Comparison of ENCODE assay signal across 13 cellular contexts in the genomic region with DNA sequence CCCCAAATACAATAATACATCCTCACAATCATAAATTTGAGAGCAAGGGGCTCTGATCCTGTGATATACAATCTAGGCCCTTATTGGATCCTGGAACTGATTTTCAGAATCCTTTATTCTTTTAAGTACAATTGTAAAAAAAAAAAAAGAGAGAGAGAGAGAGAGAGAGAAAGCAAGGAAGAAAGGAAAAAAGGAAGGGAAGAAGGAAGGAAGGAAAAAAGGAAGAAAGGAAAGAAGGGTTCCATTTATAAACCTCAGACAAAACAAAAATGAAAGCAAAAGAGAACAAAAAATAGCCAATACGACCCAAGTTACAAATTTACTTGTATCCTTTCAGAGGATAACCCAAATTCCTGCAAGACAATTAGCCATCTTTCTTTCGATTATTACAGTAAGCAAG.
DNase-seq lines count a peak whose midpoint lies in the region; ATAC-seq, FAIRE-seq and TF ChIP-seq lines count a peak whose summit lies in the region.
"Had no signal": no experiment of that assay in that cellular context is flagged by ENCODE, and none has a peak within 500 bp of the region (broad histone marks: within the 10 kb centered on the region; RNA-seq: fewer than 3 reads in every experiment).

No MANE protein-coding gene starts in this region.

- TF ChIP-seq POLR2A in H1 (IDR thresholded peaks at IDR 0.05; ENCODE audit: control extremely low read depth in 1 of 2, low read depth in 2 of 2, low read length in 2 of 2) (no peak), upper lobe of left lung (IDR thresholded peaks at IDR 0.05) (no peak)

- H3K27me3 ChIP-seq in SK-N-SH (ENCODE audit: insufficient read depth) = no peaks in the 10 kb centered on the region
- H3K27me3 ChIP-seq in H1 (replicated peaks in 1 of 4; ENCODE audit: control insufficient read depth in 3 of 4, extremely low read depth in 1 of 4, insufficient read depth in 3 of 4, low read length in 3 of 4) = no peaks in the 10 kb centered on the region
- H3K27me3 ChIP-seq in neural cell (ENCODE audit: insufficient read depth, low read depth, low read length) = no peaks in the 10 kb centered on the region
- H3K27me3 ChIP-seq in upper lobe of left lung = no peaks in the 10 kb centered on the region
- H3K27me3 ChIP-seq in Caco-2 (replicated peaks; ENCODE audit: control insufficient read depth, insufficient read depth, low read length) = no peaks in the 10 kb centered on the region

- no peak overlapping the region for H2AK5ac ChIP-seq in H1 (ENCODE audit: low read depth, low read length)

- H3K27ac ChIP-seq in SK-N-SH (ENCODE audit: low read depth in 2 of 2, low read length in 1 of 2) (peak overlapping the region; percentile 91 to 99), H1 (ENCODE audit: low read depth, low read length) (no peak overlapping the region), neural cell (ENCODE audit: low read length) (peak overlapping the region; percentile 99), upper lobe of left lung (peak overlapping the region; percentile 79 to 87 (median 84))

- no peak for ATAC-seq in SK-N-SH treated with all-trans-retinoic acid at 6 μM for 48 hours
- no peak for ATAC-seq in upper lobe of left lung (ENCODE audit: low FRiP score in 2 of 2)
- ATAC-seq: activated CD8-positive, alpha-beta memory T cell treated with anti-CD3 and anti-CD28 coated beads, Interleukin-2, amount 10 ng/mL, durations not matched to agents 7 days and 5 days; activated naive CD8-positive, alpha-beta T cell treated with anti-CD3 and anti-CD28 coated beads, Interleukin-2, amount 50 U/mL, for 24 hours had no signal

- TF ChIP-seq RAD21 in SK-N-SH (IDR thresholded peaks at IDR 0.05; ENCODE audit: low read length) = no peak
- no peak for TF ChIP-seq RAD21 in H1 (IDR thresholded peaks at IDR 0.05 in 1 of 2, conservative IDR thresholded peaks at IDR 0.05 in 1 of 2; ENCODE audit: low read depth in 2 of 2, low read length in 2 of 2)
- no peak for TF ChIP-seq RAD21 in neural cell (conservative IDR thresholded peaks at IDR 0.05)

- H3K23me2 ChIP-seq in H1 (ENCODE audit: low read depth, low read length) = peaks cover 3% of the 10 kb centered on the region; the same call in 1 of the 2 replicates

- H2BK12ac ChIP-seq in H1 (ENCODE audit: low read depth, low read length) = peak overlapping the region; percentile 96; the same call in 1 of the 2 replicates

- no peak overlapping the region for H3K4ac ChIP-seq in H1 (replicated peaks; ENCODE audit: insufficient read length, low read depth, low read length)

- H2BK20ac ChIP-seq in H1 (ENCODE audit: low read length) = no peak overlapping the region

- H3K36me3 Mint-ChIP-seq in Caco-2 (ENCODE audit: insufficient read depth, unreplicated experiment) = no peaks in the 10 kb centered on the region

- H3F3A ChIP-seq in SK-N-SH (replicated peaks; ENCODE audit: insufficient read depth) (no peaks in the 10 kb centered on the region), neural cell (ENCODE audit: insufficient read depth, low read length, poor library complexity, severe bottlenecking) (no peaks in the 10 kb centered on the region)

- no peak overlapping the region for H3K27ac Mint-ChIP-seq in Caco-2 (ENCODE audit: unreplicated experiment)
- H3K27ac Mint-ChIP-seq: activated CD8-positive, alpha-beta memory T cell treated with anti-CD3 and anti-CD28 coated beads, Interleukin-2, amount 10 ng/mL, durations not matched to agents 7 days and 5 days; activated naive CD8-positive, alpha-beta T cell treated with anti-CD3 and anti-CD28 coated beads, Interleukin-2, amount 50 U/mL, for 24 hours had no signal

- H3K4me1 Mint-ChIP-seq in Caco-2 (ENCODE audit: low read depth, unreplicated experiment) = peaks cover 12% of the 10 kb centered on the region

- no peak overlapping the region for H3K18ac ChIP-seq in H1 (ENCODE audit: extremely low read depth, low read length)

- CTCF ChIA-PET in SK-N-SH (lab: Yijun Ruan, JAX) (interaction anchor here (0.9 to 4.8 kb wide), 3 partner anchors 48 to 235 kb away, joined by 3 to 31 read pairs (median 6); no protein-coding TSS in a partner anchor), H1 (lab: Charles Lee; ENCODE audit: partially characterized antibody) (interaction anchor here (4.0 kb wide), 1 partner anchor 91 kb away, joined by 17 read pairs; no protein-coding TSS in a partner anchor), Caco-2 (lab: Charles Lee) (no interaction called here)

- FAIRE-seq in H1 (lab: Jason Lieb, UNC) = no peak
- FAIRE-seq: endothelial cell of umbilical vein had no signal

- H3K23ac ChIP-seq in H1 (ENCODE audit: insufficient read length) = no peak overlapping the region

- 0 out of 2 replicates have a peak overlapping the region, but pooled peaks have one; percentile 63 for H2BK5ac ChIP-seq in H1 (ENCODE audit: low read depth, low read length)

- H3K27me3 Mint-ChIP-seq in Caco-2 (ENCODE audit: insufficient read depth, unreplicated experiment) = no peaks in the 10 kb centered on the region
- H3K27me3 Mint-ChIP-seq: activated CD8-positive, alpha-beta memory T cell treated with anti-CD3 and anti-CD28 coated beads, Interleukin-2, amount 10 ng/mL, durations not matched to agents 7 days and 5 days; activated naive CD8-positive, alpha-beta T cell treated with anti-CD3 and anti-CD28 coated beads, Interleukin-2, amount 50 U/mL, for 24 hours had no signal

- H2AFZ ChIP-seq in SK-N-SH (ENCODE audit: low read depth) (peak overlapping the region; percentile 83), H1 (ENCODE audit: low read length) (no peak overlapping the region), neural cell (ENCODE audit: low read depth, low read length) (no peak overlapping the region)

- no peaks in the 10 kb centered on the region for H3K79me2 ChIP-seq in SK-N-SH (ENCODE audit: insufficient read depth)
- no peaks in the 10 kb centered on the region for H3K79me2 ChIP-seq in H1 (ENCODE audit: control insufficient read depth in 1 of 2, insufficient read depth in 2 of 2, low read length in 2 of 2)
- no peaks in the 10 kb centered on the region for H3K79me2 ChIP-seq in neural cell (replicated peaks; ENCODE audit: insufficient read depth, low read length)

- TF ChIP-seq CTCF in SK-N-SH (IDR thresholded peaks at IDR 0.05) (no peak), H1 (IDR thresholded peaks at IDR 0.05; ENCODE audit: control extremely low read depth in 1 of 3, insufficient read depth in 1 of 3, low read depth in 1 of 3, low read length in 3 of 3) (no peak), neural cell (IDR thresholded peaks at IDR 0.05; ENCODE audit: poor library complexity, severe bottlenecking) (no peak), upper lobe of left lung (IDR thresholded peaks at IDR 0.05) (no peak), Caco-2 (IDR thresholded peaks at IDR 0.05; ENCODE audit: insufficient read depth in 1 of 2, low read depth in 1 of 2, low read length in 1 of 2, severe bottlenecking in 1 of 2, unreplicated experiment in 1 of 2) (no peak)

- no peak overlapping the region for H4K5ac ChIP-seq in H1 (ENCODE audit: insufficient read length, low read depth, low read length)

- intact Hi-C loops in Caco-2 (cut with micrococcal nuclease; ENCODE audit: unreplicated experiment) = no loop called here

- H3K9me3 ChIP-seq in SK-N-SH (no peaks in the 10 kb centered on the region), H1 (ENCODE audit: insufficient read depth in 2 of 2, low read depth in 1 of 2, low read length in 1 of 2) (no peaks in the 10 kb centered on the region), neural cell (ENCODE audit: low read length) (no peaks in the 10 kb centered on the region), upper lobe of left lung (no peaks in the 10 kb centered on the region), Caco-2 (no peaks in the 10 kb centered on the region)

- H3K4me2 ChIP-seq in SK-N-SH (peak overlapping the region; percentile 79), H1 (ENCODE audit: insufficient read depth in 1 of 2, low read depth in 2 of 2, low read length in 2 of 2) (peak overlapping the region in 1 of 2 experiments; percentile 63; a peak in 1 of 4 replicates), neural cell (ENCODE audit: low read length) (peak overlapping the region; percentile 81)

- POLR2A ChIA-PET in SK-N-SH (lab: Yijun Ruan, JAX) (interaction anchor here (1.7 kb wide), 1 partner anchor 91 kb away, joined by 3 read pairs; no protein-coding TSS in a partner anchor), H1 (lab: Charles Lee; ENCODE audit: partially characterized antibody) (interaction anchor here (0.8 kb wide), 1 partner anchor 126 kb away, joined by 3 read pairs; no protein-coding TSS in a partner anchor), Caco-2 (lab: Charles Lee) (no interaction called here)

- DNase-seq in SK-N-SH (no peak), H1 (ENCODE audit: low read depth in 1 of 2, low spot score in 2 of 2) (no peak), upper lobe of left lung (no peak), Caco-2 (no peak), amygdala (lab: John Stamatoyannopoulos, UW) (no peak), putamen (ENCODE audit: low spot score) (no peak)
- DNase-seq: 8988T, NCI-H2081 treated with DMSO at 0.1 percent for 48 hours had no signal

- H2BK120ac ChIP-seq in H1 (replicated peaks; ENCODE audit: low read depth, low read length) = no peak overlapping the region

- no TSS peak for BruUV-seq in Caco-2 (replicated peaks; lab: Mats Ljungman, UMichigan)

- no peak overlapping the region for H4K91ac ChIP-seq in H1 (replicated peaks; ENCODE audit: insufficient read length, low read length)

- no peaks in the 10 kb centered on the region for H4K20me1 ChIP-seq in SK-N-SH (ENCODE audit: insufficient read depth)
- no peaks in the 10 kb centered on the region for H4K20me1 ChIP-seq in H1 (replicated peaks in 1 of 2; ENCODE audit: control insufficient read depth in 1 of 2, insufficient read depth in 2 of 2, low read length in 2 of 2)
- no peaks in the 10 kb centered on the region for H4K20me1 ChIP-seq in neural cell (ENCODE audit: insufficient read depth)

- TF ChIP-seq EP300 in SK-N-SH (IDR thresholded peaks at IDR 0.05; ENCODE audit: borderline replicate concordance in 1 of 2, low read depth in 1 of 2, low read length in 1 of 2) = no peak
- no peak for TF ChIP-seq EP300 in H1 (IDR thresholded peaks at IDR 0.05; ENCODE audit: borderline replicate concordance in 1 of 2, low read depth in 2 of 2, low read length in 2 of 2)
- TF ChIP-seq EP300 in neural cell (conservative IDR thresholded peaks at IDR 0.05; ENCODE audit: poor library complexity, severe bottlenecking) = no peak
- TF ChIP-seq EP300 in upper lobe of left lung (IDR thresholded peaks at IDR 0.05) = no peak

- H3K9me2 ChIP-seq in SK-N-SH = no peaks in the 10 kb centered on the region
- H3K9me2 ChIP-seq in neural cell (ENCODE audit: insufficient read depth, low read length) = no peaks in the 10 kb centered on the region

- peaks cover 17 to 33% of the 10 kb centered on the region in 2 experiments; a peak in 3 of 4 replicates for H3K4me1 ChIP-seq in SK-N-SH (ENCODE audit: control insufficient read depth in 1 of 2, insufficient read depth in 2 of 2, low read depth in 1 of 2, low read length in 1 of 2)
- H3K4me1 ChIP-seq in H1 (replicated peaks in 1 of 4; ENCODE audit: control insufficient read depth in 3 of 4, insufficient read depth in 4 of 4, low read length in 3 of 4) = peaks cover 5 to 20% (median 18%) of the 10 kb centered on the region in 4 experiments
- peaks cover 18 to 52% (median 32%) of the 10 kb centered on the region in 4 donors for H3K4me1 ChIP-seq in upper lobe of left lung
- H3K4me1 ChIP-seq in Caco-2 = peaks cover 87% of the 10 kb centered on the region

- H3K14ac ChIP-seq in H1 (ENCODE audit: insufficient read length) = no peak overlapping the region

- no peak overlapping the region for H3K56ac ChIP-seq in H1 (replicated peaks; ENCODE audit: insufficient read length, low read depth, low read length)

- H3K79me1 ChIP-seq in H1 (ENCODE audit: low read depth, low read length) = no peaks in the 10 kb centered on the region

- no peak overlapping the region for H3K4me3 Mint-ChIP-seq in Caco-2 (ENCODE audit: unreplicated experiment)
- H3K4me3 Mint-ChIP-seq: activated CD8-positive, alpha-beta memory T cell treated with anti-CD3 and anti-CD28 coated beads, Interleukin-2, amount 10 ng/mL, durations not matched to agents 7 days and 5 days; activated naive CD8-positive, alpha-beta T cell treated with anti-CD3 and anti-CD28 coated beads, Interleukin-2, amount 50 U/mL, for 24 hours had no signal

- H3K9ac ChIP-seq in SK-N-SH (peak overlapping the region; percentile 56), H1 (replicated peaks in 1 of 4; ENCODE audit: extremely low read depth in 1 of 4, low read depth in 3 of 4, low read length in 3 of 4) (no peak overlapping the region), neural cell (ENCODE audit: low read length) (peak overlapping the region; percentile 85)

- no peak overlapping the region for H2BK15ac ChIP-seq in H1 (ENCODE audit: low read length)

- 6% methylated on average over 2 of the region's 2 CpGs for WGBS in SK-N-SH (ENCODE audit: low lambda C conversion rate)
- 54% methylated on average over 2 of the region's 2 CpGs; no CpG with 5 or more reads in 1 of the 2 experiments for WGBS in H1 (ENCODE audit: extremely low coverage in 1 of 2, insufficient coverage in 1 of 2, insufficient read length in 1 of 2, insufficient replicate concordance in 2 of 2, low coverage in 1 of 2, low lambda C conversion rate in 2 of 2, missing lambda C conversion rate in 1 of 2), 2 experiments
- WGBS in upper lobe of left lung, 2 donors = 36 to 38% methylated on average over 2 of the region's 2 CpGs

- H4K8ac ChIP-seq in H1 (ENCODE audit: extremely low read depth, insufficient read depth, low read length) = no peak overlapping the region

- no peaks in the 10 kb centered on the region for H3K9me3 Mint-ChIP-seq in Caco-2 (ENCODE audit: unreplicated experiment)
- H3K9me3 Mint-ChIP-seq: activated naive CD8-positive, alpha-beta T cell treated with anti-CD3 and anti-CD28 coated beads, Interleukin-2, amount 50 U/mL, for 24 hours had no signal

- H3K36me3 ChIP-seq in SK-N-SH (replicated peaks in 1 of 2; ENCODE audit: control insufficient read depth in 1 of 2, insufficient read depth in 2 of 2, low read length in 1 of 2) = no peaks in the 10 kb centered on the region
- no peaks in the 10 kb centered on the region for H3K36me3 ChIP-seq in H1 (ENCODE audit: control insufficient read depth in 2 of 4, insufficient read depth in 4 of 4, low read length in 3 of 4)
- no peaks in the 10 kb centered on the region for H3K36me3 ChIP-seq in neural cell (ENCODE audit: insufficient read depth, low read length)
- H3K36me3 ChIP-seq in upper lobe of left lung = no peaks in the 10 kb centered on the region
- H3K36me3 ChIP-seq in Caco-2 (ENCODE audit: control insufficient read depth, insufficient read depth, low read length) = no peaks in the 10 kb centered on the region

- peak overlapping the region; percentile 42 to 46; a peak in 3 of 4 replicates for H3K4me3 ChIP-seq in SK-N-SH (ENCODE audit: low read depth in 2 of 2, low read length in 1 of 2)
- no peak overlapping the region for H3K4me3 ChIP-seq in H1 (ENCODE audit: extremely low read depth in 1 of 4, insufficient read depth in 2 of 4, low read depth in 3 of 4, low read length in 4 of 4)
- H3K4me3 ChIP-seq in neural cell (ENCODE audit: low read length) = no peak overlapping the region
- H3K4me3 ChIP-seq in upper lobe of left lung = peak overlapping the region in 1 of 4 donors; percentile 42
- H3K4me3 ChIP-seq in Caco-2 (ENCODE audit: low read depth, low read length) = no peak overlapping the region

Comparison
In these comparisons a context has a peak if more than half of its experiments do, and no peak if none do; other contexts are left out.
1. H3K4me3 ChIP-seq: peak in SK-N-SH (2 of 2); none in H1 (0 of 4), neural cell (single experiment) and Caco-2 (single experiment).
2. H3K9ac ChIP-seq: peak in SK-N-SH (single experiment) and neural cell (single experiment); none in H1 (0 of 4).